1 cellular context compared by ENCODE assay signal in the genomic region with DNA sequence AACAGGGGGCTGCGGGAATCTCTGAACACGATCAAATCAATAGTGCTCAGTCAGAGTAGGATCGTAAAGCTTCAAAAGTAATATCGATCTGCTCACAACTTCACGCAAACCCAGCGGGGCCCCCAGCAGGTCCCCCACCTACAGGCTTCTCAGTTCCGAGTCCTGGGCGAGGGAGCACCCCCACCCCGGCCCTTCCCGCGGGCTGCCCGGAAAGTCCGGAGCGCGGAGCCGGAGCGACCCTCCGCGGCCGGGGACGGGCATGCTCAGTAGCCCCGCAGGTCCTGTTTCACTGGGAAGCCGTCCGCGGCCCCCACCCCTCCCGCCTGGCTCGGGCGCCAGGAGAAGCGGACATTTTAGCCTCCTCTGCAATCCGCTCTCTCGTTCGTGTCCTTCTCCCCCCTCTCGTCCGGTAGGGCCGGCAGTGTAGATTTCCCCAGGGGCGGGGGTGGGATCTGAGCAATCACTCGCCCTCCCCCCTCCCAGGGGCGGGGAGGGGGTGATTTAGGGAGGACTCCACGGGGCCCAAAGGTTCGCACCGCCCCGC.
TF ChIP-seq lines count a peak whose summit lies in the region.

No MANE protein-coding gene starts in this region.

TF ChIP-seq in HepG2, 621 proteins besides CTCF, POLR2A, EP300 and RAD21 (continued from another document and continues in another):
- TF ChIP-seq, protein P1, sequence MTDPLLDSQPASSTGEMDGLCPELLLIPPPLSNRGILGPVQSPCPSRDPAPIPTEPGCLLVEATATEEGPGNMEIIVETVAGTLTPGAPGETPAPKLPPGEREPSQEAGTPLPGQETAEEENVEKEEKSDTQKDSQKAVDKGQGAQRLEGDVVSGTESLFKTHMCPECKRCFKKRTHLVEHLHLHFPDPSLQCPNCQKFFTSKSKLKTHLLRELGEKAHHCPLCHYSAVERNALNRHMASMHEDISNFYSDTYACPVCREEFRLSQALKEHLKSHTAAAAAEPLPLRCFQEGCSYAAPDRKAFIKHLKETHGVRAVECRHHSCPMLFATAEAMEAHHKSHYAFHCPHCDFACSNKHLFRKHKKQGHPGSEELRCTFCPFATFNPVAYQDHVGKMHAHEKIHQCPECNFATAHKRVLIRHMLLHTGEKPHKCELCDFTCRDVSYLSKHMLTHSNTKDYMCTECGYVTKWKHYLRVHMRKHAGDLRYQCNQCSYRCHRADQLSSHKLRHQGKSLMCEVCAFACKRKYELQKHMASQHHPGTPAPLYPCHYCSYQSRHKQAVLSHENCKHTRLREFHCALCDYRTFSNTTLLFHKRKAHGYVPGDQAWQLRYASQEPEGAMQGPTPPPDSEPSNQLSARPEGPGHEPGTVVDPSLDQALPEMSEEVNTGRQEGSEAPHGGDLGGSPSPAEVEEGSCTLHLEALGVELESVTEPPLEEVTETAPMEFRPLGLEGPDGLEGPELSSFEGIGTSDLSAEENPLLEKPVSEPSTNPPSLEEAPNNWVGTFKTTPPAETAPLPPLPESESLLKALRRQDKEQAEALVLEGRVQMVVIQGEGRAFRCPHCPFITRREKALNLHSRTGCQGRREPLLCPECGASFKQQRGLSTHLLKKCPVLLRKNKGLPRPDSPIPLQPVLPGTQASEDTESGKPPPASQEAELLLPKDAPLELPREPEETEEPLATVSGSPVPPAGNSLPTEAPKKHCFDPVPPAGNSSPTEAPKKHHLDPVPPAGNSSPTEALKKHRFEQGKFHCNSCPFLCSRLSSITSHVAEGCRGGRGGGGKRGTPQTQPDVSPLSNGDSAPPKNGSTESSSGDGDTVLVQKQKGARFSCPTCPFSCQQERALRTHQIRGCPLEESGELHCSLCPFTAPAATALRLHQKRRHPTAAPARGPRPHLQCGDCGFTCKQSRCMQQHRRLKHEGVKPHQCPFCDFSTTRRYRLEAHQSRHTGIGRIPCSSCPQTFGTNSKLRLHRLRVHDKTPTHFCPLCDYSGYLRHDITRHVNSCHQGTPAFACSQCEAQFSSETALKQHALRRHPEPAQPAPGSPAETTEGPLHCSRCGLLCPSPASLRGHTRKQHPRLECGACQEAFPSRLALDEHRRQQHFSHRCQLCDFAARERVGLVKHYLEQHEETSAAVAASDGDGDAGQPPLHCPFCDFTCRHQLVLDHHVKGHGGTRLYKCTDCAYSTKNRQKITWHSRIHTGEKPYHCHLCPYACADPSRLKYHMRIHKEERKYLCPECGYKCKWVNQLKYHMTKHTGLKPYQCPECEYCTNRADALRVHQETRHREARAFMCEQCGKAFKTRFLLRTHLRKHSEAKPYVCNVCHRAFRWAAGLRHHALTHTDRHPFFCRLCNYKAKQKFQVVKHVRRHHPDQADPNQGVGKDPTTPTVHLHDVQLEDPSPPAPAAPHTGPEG (CRISPR knock-in tag; IDR thresholded peaks at IDR 0.05), result peak; percentile 64; the same call in 1 of the 2 replicates
- TF ChIP-seq ZNF121 (CRISPR knock-in tag; IDR thresholded peaks at IDR 0.05), result no peak
- TF ChIP-seq FOXM1 (CRISPR knock-in tag; IDR thresholded peaks at IDR 0.05), result no peak
- TF ChIP-seq TCF12 (IDR thresholded peaks at IDR 0.05), result no peak
- peak; percentile 77; the same call in 1 of the 2 replicates for TF ChIP-seq TCF12 (CRISPR knock-in tag; IDR thresholded peaks at IDR 0.05)
- no peak for TF ChIP-seq LCORL (IDR thresholded peaks at IDR 0.05)
- TF ChIP-seq LCORL (CRISPR knock-in tag; IDR thresholded peaks at IDR 0.05), result peak; percentile 90
- TF ChIP-seq, protein P2, sequence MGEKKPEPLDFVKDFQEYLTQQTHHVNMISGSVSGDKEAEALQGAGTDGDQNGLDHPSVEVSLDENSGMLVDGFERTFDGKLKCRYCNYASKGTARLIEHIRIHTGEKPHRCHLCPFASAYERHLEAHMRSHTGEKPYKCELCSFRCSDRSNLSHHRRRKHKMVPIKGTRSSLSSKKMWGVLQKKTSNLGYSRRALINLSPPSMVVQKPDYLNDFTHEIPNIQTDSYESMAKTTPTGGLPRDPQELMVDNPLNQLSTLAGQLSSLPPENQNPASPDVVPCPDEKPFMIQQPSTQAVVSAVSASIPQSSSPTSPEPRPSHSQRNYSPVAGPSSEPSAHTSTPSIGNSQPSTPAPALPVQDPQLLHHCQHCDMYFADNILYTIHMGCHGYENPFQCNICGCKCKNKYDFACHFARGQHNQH (CRISPR knock-in tag; IDR thresholded peaks at IDR 0.05), result peak; percentile 84
- TF ChIP-seq, protein P3, sequence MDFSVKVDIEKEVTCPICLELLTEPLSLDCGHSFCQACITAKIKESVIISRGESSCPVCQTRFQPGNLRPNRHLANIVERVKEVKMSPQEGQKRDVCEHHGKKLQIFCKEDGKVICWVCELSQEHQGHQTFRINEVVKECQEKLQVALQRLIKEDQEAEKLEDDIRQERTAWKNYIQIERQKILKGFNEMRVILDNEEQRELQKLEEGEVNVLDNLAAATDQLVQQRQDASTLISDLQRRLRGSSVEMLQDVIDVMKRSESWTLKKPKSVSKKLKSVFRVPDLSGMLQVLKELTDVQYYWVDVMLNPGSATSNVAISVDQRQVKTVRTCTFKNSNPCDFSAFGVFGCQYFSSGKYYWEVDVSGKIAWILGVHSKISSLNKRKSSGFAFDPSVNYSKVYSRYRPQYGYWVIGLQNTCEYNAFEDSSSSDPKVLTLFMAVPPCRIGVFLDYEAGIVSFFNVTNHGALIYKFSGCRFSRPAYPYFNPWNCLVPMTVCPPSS (IDR thresholded peaks at IDR 0.05), result no peak
- TF ChIP-seq, protein P4, sequence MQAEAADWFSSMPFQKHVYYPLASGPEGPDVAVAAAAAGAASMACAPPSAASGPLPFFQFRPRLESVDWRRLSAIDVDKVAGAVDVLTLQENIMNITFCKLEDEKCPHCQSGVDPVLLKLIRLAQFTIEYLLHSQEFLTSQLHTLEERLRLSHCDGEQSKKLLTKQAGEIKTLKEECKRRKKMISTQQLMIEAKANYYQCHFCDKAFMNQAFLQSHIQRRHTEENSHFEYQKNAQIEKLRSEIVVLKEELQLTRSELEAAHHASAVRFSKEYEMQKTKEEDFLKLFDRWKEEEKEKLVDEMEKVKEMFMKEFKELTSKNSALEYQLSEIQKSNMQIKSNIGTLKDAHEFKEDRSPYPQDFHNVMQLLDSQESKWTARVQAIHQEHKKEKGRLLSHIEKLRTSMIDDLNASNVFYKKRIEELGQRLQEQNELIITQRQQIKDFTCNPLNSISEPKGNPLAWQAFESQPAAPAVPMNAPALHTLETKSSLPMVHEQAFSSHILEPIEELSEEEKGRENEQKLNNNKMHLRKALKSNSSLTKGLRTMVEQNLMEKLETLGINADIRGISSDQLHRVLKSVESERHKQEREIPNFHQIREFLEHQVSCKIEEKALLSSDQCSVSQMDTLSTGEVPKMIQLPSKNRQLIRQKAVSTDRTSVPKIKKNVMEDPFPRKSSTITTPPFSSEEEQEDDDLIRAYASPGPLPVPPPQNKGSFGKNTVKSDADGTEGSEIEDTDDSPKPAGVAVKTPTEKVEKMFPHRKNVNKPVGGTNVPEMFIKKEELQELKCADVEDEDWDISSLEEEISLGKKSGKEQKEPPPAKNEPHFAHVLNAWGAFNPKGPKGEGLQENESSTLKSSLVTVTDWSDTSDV (CRISPR knock-in tag; IDR thresholded peaks at IDR 0.05), result peak; percentile 77; the same call in 1 of the 2 replicates
- no peak for TF ChIP-seq ZNF382 (CRISPR knock-in tag; IDR thresholded peaks at IDR 0.05; ENCODE audit: borderline replicate concordance)
- TF ChIP-seq, protein P5, sequence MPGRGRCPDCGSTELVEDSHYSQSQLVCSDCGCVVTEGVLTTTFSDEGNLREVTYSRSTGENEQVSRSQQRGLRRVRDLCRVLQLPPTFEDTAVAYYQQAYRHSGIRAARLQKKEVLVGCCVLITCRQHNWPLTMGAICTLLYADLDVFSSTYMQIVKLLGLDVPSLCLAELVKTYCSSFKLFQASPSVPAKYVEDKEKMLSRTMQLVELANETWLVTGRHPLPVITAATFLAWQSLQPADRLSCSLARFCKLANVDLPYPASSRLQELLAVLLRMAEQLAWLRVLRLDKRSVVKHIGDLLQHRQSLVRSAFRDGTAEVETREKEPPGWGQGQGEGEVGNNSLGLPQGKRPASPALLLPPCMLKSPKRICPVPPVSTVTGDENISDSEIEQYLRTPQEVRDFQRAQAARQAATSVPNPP (CRISPR knock-in tag; IDR thresholded peaks at IDR 0.05), result peak; percentile 49; the same call in 1 of the 2 replicates
- TF ChIP-seq JARID2 (CRISPR knock-in tag; IDR thresholded peaks at IDR 0.05; ENCODE audit: insufficient replicate concordance), result peak; percentile 51
- 0 out of 2 replicates have a peak, but pooled peaks have one; percentile 21 for TF ChIP-seq TMF1 (CRISPR knock-in tag; IDR thresholded peaks at IDR 0.05; ENCODE audit: low read depth)
- TF ChIP-seq AGO1 (IDR thresholded peaks at IDR 0.05; ENCODE audit: low read depth, low read length, poor library complexity, severe bottlenecking), result peak; percentile 33
- TF ChIP-seq DR1 (CRISPR knock-in tag; IDR thresholded peaks at IDR 0.05), result no peak
- TF ChIP-seq KLF9 (CRISPR knock-in tag; IDR thresholded peaks at IDR 0.05; ENCODE audit: low read depth), result no peak
- TF ChIP-seq, protein P6, sequence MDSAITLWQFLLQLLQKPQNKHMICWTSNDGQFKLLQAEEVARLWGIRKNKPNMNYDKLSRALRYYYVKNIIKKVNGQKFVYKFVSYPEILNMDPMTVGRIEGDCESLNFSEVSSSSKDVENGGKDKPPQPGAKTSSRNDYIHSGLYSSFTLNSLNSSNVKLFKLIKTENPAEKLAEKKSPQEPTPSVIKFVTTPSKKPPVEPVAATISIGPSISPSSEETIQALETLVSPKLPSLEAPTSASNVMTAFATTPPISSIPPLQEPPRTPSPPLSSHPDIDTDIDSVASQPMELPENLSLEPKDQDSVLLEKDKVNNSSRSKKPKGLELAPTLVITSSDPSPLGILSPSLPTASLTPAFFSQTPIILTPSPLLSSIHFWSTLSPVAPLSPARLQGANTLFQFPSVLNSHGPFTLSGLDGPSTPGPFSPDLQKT (CRISPR knock-in tag; IDR thresholded peaks at IDR 0.05; ENCODE audit: borderline replicate concordance), result 0 out of 2 replicates have a peak, but pooled peaks have one; percentile 35
- peak; percentile 46; the same call in 1 of the 2 replicates for TF ChIP-seq CBX5 (CRISPR knock-in tag; IDR thresholded peaks at IDR 0.05; ENCODE audit: borderline replicate concordance)
- no peak; the same call in none of the 2 replicates for TF ChIP-seq ZNF605 (CRISPR knock-in tag; IDR thresholded peaks at IDR 0.05)
- TF ChIP-seq, protein P7, sequence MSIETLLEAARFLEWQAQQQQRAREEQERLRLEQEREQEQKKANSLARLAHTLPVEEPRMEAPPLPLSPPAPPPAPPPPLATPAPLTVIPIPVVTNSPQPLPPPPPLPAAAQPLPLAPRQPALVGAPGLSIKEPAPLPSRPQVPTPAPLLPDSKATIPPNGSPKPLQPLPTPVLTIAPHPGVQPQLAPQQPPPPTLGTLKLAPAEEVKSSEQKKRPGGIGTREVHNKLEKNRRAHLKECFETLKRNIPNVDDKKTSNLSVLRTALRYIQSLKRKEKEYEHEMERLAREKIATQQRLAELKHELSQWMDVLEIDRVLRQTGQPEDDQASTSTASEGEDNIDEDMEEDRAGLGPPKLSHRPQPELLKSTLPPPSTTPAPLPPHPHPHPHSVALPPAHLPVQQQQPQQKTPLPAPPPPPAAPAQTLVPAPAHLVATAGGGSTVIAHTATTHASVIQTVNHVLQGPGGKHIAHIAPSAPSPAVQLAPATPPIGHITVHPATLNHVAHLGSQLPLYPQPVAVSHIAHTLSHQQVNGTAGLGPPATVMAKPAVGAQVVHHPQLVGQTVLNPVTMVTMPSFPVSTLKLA (IDR thresholded peaks at IDR 0.05), result no peak
- TF ChIP-seq, protein P8, sequence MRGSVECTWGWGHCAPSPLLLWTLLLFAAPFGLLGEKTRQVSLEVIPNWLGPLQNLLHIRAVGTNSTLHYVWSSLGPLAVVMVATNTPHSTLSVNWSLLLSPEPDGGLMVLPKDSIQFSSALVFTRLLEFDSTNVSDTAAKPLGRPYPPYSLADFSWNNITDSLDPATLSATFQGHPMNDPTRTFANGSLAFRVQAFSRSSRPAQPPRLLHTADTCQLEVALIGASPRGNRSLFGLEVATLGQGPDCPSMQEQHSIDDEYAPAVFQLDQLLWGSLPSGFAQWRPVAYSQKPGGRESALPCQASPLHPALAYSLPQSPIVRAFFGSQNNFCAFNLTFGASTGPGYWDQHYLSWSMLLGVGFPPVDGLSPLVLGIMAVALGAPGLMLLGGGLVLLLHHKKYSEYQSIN (CRISPR knock-in tag; IDR thresholded peaks at IDR 0.05; ENCODE audit: borderline replicate concordance), result no peak
- TF ChIP-seq CBX1 (IDR thresholded peaks at IDR 0.05; ENCODE audit: low read depth), result peak; percentile 83
- TF ChIP-seq PRMT3 (CRISPR knock-in tag; IDR thresholded peaks at IDR 0.05; ENCODE audit: borderline replicate concordance, low read depth), result peak; percentile 84
- TF ChIP-seq ZEB1 (IDR thresholded peaks at IDR 0.05; ENCODE audit: insufficient replicate concordance, low read depth), result peak; percentile 86
- no peak for TF ChIP-seq CENPX (CRISPR knock-in tag; IDR thresholded peaks at IDR 0.05)
- no peak for TF ChIP-seq CBX2 (IDR thresholded peaks at IDR 0.05; ENCODE audit: low read depth, low read length)
- no peak for TF ChIP-seq CBX2 (CRISPR knock-in tag; IDR thresholded peaks at IDR 0.05; ENCODE audit: low read depth)
- TF ChIP-seq, protein P9, sequence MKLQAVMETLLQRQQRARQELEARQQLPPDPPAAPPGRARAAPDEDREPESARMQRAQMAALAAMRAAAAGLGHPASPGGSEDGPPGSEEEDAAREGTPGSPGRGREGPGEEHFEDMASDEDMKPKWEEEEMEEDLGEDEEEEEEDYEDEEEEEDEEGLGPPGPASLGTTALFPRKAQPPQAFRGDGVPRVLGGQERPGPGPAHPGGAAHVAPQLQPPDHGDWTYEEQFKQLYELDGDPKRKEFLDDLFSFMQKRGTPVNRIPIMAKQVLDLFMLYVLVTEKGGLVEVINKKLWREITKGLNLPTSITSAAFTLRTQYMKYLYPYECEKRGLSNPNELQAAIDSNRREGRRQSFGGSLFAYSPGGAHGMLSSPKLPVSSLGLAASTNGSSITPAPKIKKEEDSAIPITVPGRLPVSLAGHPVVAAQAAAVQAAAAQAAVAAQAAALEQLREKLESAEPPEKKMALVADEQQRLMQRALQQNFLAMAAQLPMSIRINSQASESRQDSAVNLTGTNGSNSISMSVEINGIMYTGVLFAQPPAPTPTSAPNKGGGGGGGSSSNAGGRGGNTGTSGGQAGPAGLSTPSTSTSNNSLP (IDR thresholded peaks at IDR 0.05; ENCODE audit: low read depth, low read length), result peak; percentile 78
- TF ChIP-seq REPIN1 (CRISPR knock-in tag; IDR thresholded peaks at IDR 0.05; ENCODE audit: borderline replicate concordance, low read depth), result peak; percentile 69; the same call in 1 of the 2 replicates
- peak; percentile 72 for TF ChIP-seq FOXK1 (CRISPR knock-in tag; IDR thresholded peaks at IDR 0.05; ENCODE audit: borderline replicate concordance, low read depth)
- peak; percentile 37 for TF ChIP-seq PITX1 (CRISPR knock-in tag; IDR thresholded peaks at IDR 0.05)
- no peak for TF ChIP-seq ZNF629 (CRISPR knock-in tag; conservative IDR thresholded peaks at IDR 0.05)
- TF ChIP-seq NR1H2 (CRISPR knock-in tag; IDR thresholded peaks at IDR 0.05; ENCODE audit: borderline replicate concordance, low read depth), result no peak
- TF ChIP-seq ZNF768 (CRISPR knock-in tag; IDR thresholded peaks at IDR 0.05), result peak; percentile 56; the same call in 1 of the 2 replicates
- peak; percentile 25; the same call in 1 of the 2 replicates for TF ChIP-seq ZFP36L1 (CRISPR knock-in tag; IDR thresholded peaks at IDR 0.05)
- TF ChIP-seq MYNN (CRISPR knock-in tag; IDR thresholded peaks at IDR 0.05; ENCODE audit: low read depth), result 0 out of 2 replicates have a peak, but pooled peaks have one; percentile 75
